In the genomic region with DNA sequence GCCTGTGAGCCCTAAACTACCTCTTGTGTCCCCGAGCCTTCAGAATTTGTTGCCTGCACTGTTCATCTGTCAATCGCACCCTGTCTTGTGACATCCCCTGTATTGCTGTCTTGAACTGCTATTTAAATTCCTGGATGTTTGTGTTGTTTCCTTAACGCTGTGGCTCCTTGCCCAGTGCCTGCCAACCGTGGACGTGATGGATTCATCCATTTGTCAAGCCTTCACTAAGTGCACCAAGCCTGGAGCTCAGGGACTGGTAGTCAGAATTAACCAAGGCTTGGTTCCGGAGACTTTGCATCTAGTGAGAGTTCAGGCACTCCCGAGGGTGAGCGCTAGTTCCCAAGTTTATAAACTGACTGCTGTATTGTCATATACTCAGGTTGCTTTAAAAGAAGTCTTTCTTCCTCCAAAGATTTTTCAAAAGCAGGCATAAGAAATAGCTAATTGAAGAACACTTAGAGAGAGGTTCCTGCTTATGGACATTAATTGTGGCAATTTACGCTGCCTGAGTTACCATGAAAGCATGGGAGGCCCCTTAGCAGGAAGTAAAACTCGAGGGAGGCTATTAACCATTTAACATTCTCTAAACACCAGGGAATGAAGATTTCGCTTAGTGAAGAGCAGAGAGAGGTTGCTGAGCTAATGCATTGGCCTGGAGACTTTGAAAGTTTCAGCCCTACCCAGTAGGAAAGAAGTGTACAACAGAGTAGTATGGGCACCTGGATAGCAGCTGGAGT, we compare ENCODE assay signal across 2 cellular contexts.
TF ChIP-seq lines count a peak whose summit lies in the region.

No MANE protein-coding gene starts in this region.

TF ChIP-seq in IMR-90, 13 proteins besides CTCF, POLR2A, EP300 and RAD21 (continued from another document):
- TF ChIP-seq, protein P1, sequence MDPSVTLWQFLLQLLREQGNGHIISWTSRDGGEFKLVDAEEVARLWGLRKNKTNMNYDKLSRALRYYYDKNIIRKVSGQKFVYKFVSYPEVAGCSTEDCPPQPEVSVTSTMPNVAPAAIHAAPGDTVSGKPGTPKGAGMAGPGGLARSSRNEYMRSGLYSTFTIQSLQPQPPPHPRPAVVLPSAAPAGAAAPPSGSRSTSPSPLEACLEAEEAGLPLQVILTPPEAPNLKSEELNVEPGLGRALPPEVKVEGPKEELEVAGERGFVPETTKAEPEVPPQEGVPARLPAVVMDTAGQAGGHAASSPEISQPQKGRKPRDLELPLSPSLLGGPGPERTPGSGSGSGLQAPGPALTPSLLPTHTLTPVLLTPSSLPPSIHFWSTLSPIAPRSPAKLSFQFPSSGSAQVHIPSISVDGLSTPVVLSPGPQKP (IDR thresholded peaks at IDR 0.05; ENCODE audit: borderline replicate concordance, low read depth, low read length): no peak
- no peak for TF ChIP-seq MAFK (IDR thresholded peaks at IDR 0.05; ENCODE audit: low read depth, low read length)
- TF ChIP-seq BHLHE40 (IDR thresholded peaks at IDR 0.05; ENCODE audit: low read depth, low read length): no peak
- no peak for TF ChIP-seq FOS (IDR thresholded peaks at IDR 0.05; ENCODE audit: low read depth, low read length)
- TF ChIP-seq RCOR1 (IDR thresholded peaks at IDR 0.05; ENCODE audit: insufficient replicate concordance, low read length): no peak
- no peak for TF ChIP-seq USF2 (IDR thresholded peaks at IDR 0.05; ENCODE audit: low read depth, low read length)
- no peak for TF ChIP-seq CEBPB (IDR thresholded peaks at IDR 0.05; ENCODE audit: low read depth, low read length)
- TF ChIP-seq MXI1 (IDR thresholded peaks at IDR 0.05; ENCODE audit: borderline replicate concordance, low read depth, low read length): no peak
- no peak for TF ChIP-seq SMC3 (IDR thresholded peaks at IDR 0.05; ENCODE audit: low read depth, low read length)
- TF ChIP-seq MAZ (IDR thresholded peaks at IDR 0.05; ENCODE audit: borderline replicate concordance, low read depth, low read length): no peak
- TF ChIP-seq CHD1 (IDR thresholded peaks at IDR 0.05; ENCODE audit: low read depth, low read length): no peak

TF ChIP-seq in WTC11, 78 proteins besides CTCF, POLR2A, EP300 and RAD21 (continued from another document):
- TF ChIP-seq E2F5 (CRISPR knock-in tag; IDR thresholded peaks at IDR 0.05) (no peak), SMAD4 (CRISPR knock-in tag; IDR thresholded peaks at IDR 0.05) (no peak), ZNF532 (CRISPR knock-in tag; IDR thresholded peaks at IDR 0.05; ENCODE audit: borderline replicate concordance) (no peak), JAZF1 (CRISPR knock-in tag; IDR thresholded peaks at IDR 0.05) (no peak), ARID4B (CRISPR knock-in tag; IDR thresholded peaks at IDR 0.05; ENCODE audit: borderline replicate concordance) (no peak), GABPB1 (CRISPR knock-in tag; IDR thresholded peaks at IDR 0.05) (no peak), NFATC4 (CRISPR knock-in tag; IDR thresholded peaks at IDR 0.05) (no peak)
- TF ChIP-seq, protein P2, sequence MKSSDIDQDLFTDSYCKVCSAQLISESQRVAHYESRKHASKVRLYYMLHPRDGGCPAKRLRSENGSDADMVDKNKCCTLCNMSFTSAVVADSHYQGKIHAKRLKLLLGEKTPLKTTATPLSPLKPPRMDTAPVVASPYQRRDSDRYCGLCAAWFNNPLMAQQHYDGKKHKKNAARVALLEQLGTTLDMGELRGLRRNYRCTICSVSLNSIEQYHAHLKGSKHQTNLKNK (CRISPR knock-in tag; IDR thresholded peaks at IDR 0.05): no peak
